21 cellular contexts compared by ENCODE assay signal in the genomic region with DNA sequence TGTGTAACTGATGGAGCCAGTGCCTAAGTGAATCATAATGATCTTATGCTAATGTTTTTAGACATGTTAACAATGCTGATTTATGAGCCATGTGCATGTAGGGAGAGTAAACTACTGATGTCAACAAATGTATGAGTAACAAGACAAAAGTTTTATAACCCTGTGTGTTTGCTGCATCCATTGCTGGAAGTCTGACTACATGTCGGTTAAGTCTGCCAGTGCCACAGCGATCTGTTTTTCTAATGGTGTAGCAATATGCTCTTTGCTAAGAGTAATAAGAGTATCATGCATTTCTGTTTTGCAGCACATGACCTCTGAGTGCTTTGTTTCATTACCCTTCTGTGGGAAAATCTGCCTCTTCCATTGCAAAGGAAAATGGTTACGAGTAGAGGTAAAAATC. TPM values are rescaled to one million over a fixed set of nuclear protein-coding genes. Genes with fewer than 3 reads are reported as not detected.
DNase-seq lines count a peak whose midpoint lies in the region; ATAC-seq and TF ChIP-seq lines count a peak whose summit lies in the region.
"Had no signal": no experiment of that assay in that cellular context is flagged by ENCODE, and none has a peak within 500 bp of the region (broad histone marks: within the 10 kb centered on the region; RNA-seq: fewer than 3 reads in every experiment).

No MANE protein-coding gene starts in this region.

- no peak overlapping the region for H3K27ac Mint-ChIP-seq in activated T-cell treated with anti-CD3 and anti-CD28 coated beads, Interleukin-2, amount 50 U/mL, for 72 hours
- H3K27ac Mint-ChIP-seq: natural killer cell treated with Interleukin-12 subunit alpha and Interleukin-12 subunit beta and Interleukin-15 and Interleukin-18, amount 100 ng/mL, for 72 hours; T-helper 1 cell treated with Interleukin-12 subunit alpha and Interleukin-12 subunit beta and Interleukin-4 antibody, amounts not matched to agents 30 μg/mL and 1 μg/mL, for 36 hours had no signal

- no peak overlapping the region for H2AFZ ChIP-seq in mesenchymal stem cell (ENCODE audit: low read depth, low read length)

- H3K27me3 Mint-ChIP-seq in activated T-cell treated with anti-CD3 and anti-CD28 coated beads, Interleukin-2, amount 50 U/mL, for 72 hours (ENCODE audit: low read depth), result no peaks in the 10 kb centered on the region
- H3K27me3 Mint-ChIP-seq: natural killer cell treated with Interleukin-12 subunit alpha and Interleukin-12 subunit beta and Interleukin-15 and Interleukin-18, amount 100 ng/mL, for 72 hours had no signal

- H3K14ac ChIP-seq in mesenchymal stem cell (ENCODE audit: low read length in 2 of 2), result no peak overlapping the region

- no peak overlapping the region for H3K4ac ChIP-seq in mesenchymal stem cell (ENCODE audit: low read depth in 1 of 2, low read length in 2 of 2)

- H2BK12ac ChIP-seq in mesenchymal stem cell (ENCODE audit: low read length in 2 of 2), result no peak overlapping the region

- H3K27ac ChIP-seq in mesenchymal stem cell (ENCODE audit: low read length, poor library complexity, severe bottlenecking), result no peak overlapping the region
- H3K27ac ChIP-seq: ascending aorta, C4-2B, colonic mucosa had no signal

- no peaks in the 10 kb centered on the region for H3K9me3 ChIP-seq in mesenchymal stem cell (ENCODE audit: control insufficient read depth, low read length)
- H3K9me3 ChIP-seq: ascending aorta, colonic mucosa had no signal

- no peak overlapping the region for H2BK5ac ChIP-seq in mesenchymal stem cell (ENCODE audit: low read depth, low read length, poor library complexity, severe bottlenecking)

- H4K8ac ChIP-seq in mesenchymal stem cell (ENCODE audit: low read length), result no peak overlapping the region

- TF ChIP-seq CTCF in choroid plexus epithelial cell (conservative IDR thresholded peaks at IDR 0.05; ENCODE audit: low read depth, low read length), result no peak

- no peak overlapping the region for H3K4me3 Mint-ChIP-seq in activated T-cell treated with anti-CD3 and anti-CD28 coated beads, Interleukin-2, amount 50 U/mL, for 72 hours
- H3K4me3 Mint-ChIP-seq: natural killer cell treated with Interleukin-12 subunit alpha and Interleukin-12 subunit beta and Interleukin-15 and Interleukin-18, amount 100 ng/mL, for 72 hours; T-helper 1 cell treated with Interleukin-12 subunit alpha and Interleukin-12 subunit beta and Interleukin-4 antibody, amounts not matched to agents 30 μg/mL and 1 μg/mL, for 36 hours had no signal

- no peak for ATAC-seq in activated T-cell treated with anti-CD3 and anti-CD28 coated beads, Interleukin-2, amount 50 U/mL, for 72 hours (replicated peaks in 1 of 2)
- ATAC-seq: natural killer cell treated with Interleukin-12 subunit alpha and Interleukin-12 subunit beta and Interleukin-15 and Interleukin-18, amount 100 ng/mL, for 72 hours; Right ventricle myocardium inferior had no signal

- no peaks in the 10 kb centered on the region for H3K4me1 ChIP-seq in mesenchymal stem cell (ENCODE audit: control insufficient read depth, insufficient read depth, low read depth, low read length)
- H3K4me1 ChIP-seq: colonic mucosa had no signal

- peaks cover 0 to 26% of the 10 kb centered on the region in 2 experiments for H3K36me3 ChIP-seq in mesenchymal stem cell (ENCODE audit: control insufficient read depth in 1 of 2, insufficient read depth in 2 of 2, low read depth in 1 of 2, low read length in 2 of 2)

- H2AK5ac ChIP-seq in mesenchymal stem cell (ENCODE audit: low read length, severe bottlenecking), result no peak overlapping the region

- no peaks in the 10 kb centered on the region for H3K79me1 ChIP-seq in mesenchymal stem cell (replicated peaks; ENCODE audit: low read length, poor library complexity, severe bottlenecking)

- H3K23ac ChIP-seq in mesenchymal stem cell (ENCODE audit: low read length in 2 of 2), result no peak overlapping the region

- H3K27me3 ChIP-seq in mesenchymal stem cell (ENCODE audit: control insufficient read depth in 1 of 2, insufficient read depth in 1 of 2, low read length in 2 of 2), result no peaks in the 10 kb centered on the region
- H3K27me3 ChIP-seq: ascending aorta, colonic mucosa had no signal

- no peak overlapping the region for H4K91ac ChIP-seq in mesenchymal stem cell (ENCODE audit: low read length)

- DNase-seq in COLO668 (lab: John Stamatoyannopoulos, UW; ENCODE audit: unreplicated experiment), result peak; percentile 15
- peak; percentile 39 for DNase-seq in LHCN-M2 (ENCODE audit: low read depth)
- DNase-seq in choroid plexus epithelial cell (ENCODE audit: low read depth), result peak; percentile 21
- DNase-seq in mesenchymal stem cell, result peak; percentile 96
- DNase-seq in activated naive CD4-positive, alpha-beta T cell treated with Interleukin-2 at 50 U/mL for 16 hours, result no peak
- DNase-seq in NCI-H1048 (lab: John Stamatoyannopoulos, UW), result no peak
- no peak for DNase-seq in effector CD8-positive, alpha-beta T cell (lab: John Stamatoyannopoulos, UW)
- no peak for DNase-seq in activated T-cell treated with anti-CD3 and anti-CD28 coated beads, Interleukin-2, amount 50 U/mL, for 72 hours
- DNase-seq: activated CD4-positive, CD25-positive, alpha-beta regulatory T cell; activated gamma-delta T cell; colonic mucosa; H7; Kasumi-1; NCI-H1436 treated with DMSO at 0.1 percent for 48 hours; NCI-H226; posterior cingulate gyrus had no signal

- H3K4me1 Mint-ChIP-seq in activated T-cell treated with anti-CD3 and anti-CD28 coated beads, Interleukin-2, amount 50 U/mL, for 72 hours (ENCODE audit: low read depth), result no peaks in the 10 kb centered on the region

- H3K9me3 Mint-ChIP-seq in activated T-cell treated with anti-CD3 and anti-CD28 coated beads, Interleukin-2, amount 50 U/mL, for 72 hours, result no peaks in the 10 kb centered on the region
- H3K9me3 Mint-ChIP-seq: natural killer cell treated with Interleukin-12 subunit alpha and Interleukin-12 subunit beta and Interleukin-15 and Interleukin-18, amount 100 ng/mL, for 72 hours; T-helper 1 cell treated with Interleukin-12 subunit alpha and Interleukin-12 subunit beta and Interleukin-4 antibody, amounts not matched to agents 30 μg/mL and 1 μg/mL, for 36 hours had no signal

- H2BK120ac ChIP-seq in mesenchymal stem cell (ENCODE audit: low read depth, low read length), result no peak overlapping the region

- 48% methylated on average over 2 of the region's 3 CpGs for WGBS in mesenchymal stem cell

- no peak overlapping the region for H3K4me2 ChIP-seq in mesenchymal stem cell (ENCODE audit: low read length, poor library complexity, severe bottlenecking)

- H3K4me3 ChIP-seq in choroid plexus epithelial cell (ENCODE audit: low read depth, low read length), result no peak overlapping the region
- no peak overlapping the region for H3K4me3 ChIP-seq in mesenchymal stem cell (ENCODE audit: insufficient read depth in 1 of 2, low read depth in 1 of 2, low read length in 2 of 2)
- H3K4me3 ChIP-seq: ascending aorta, colonic mucosa had no signal

- no peaks in the 10 kb centered on the region for H3K36me3 Mint-ChIP-seq in activated T-cell treated with anti-CD3 and anti-CD28 coated beads, Interleukin-2, amount 50 U/mL, for 72 hours (ENCODE audit: insufficient read depth in 2 of 2)

- H2BK15ac ChIP-seq in mesenchymal stem cell (ENCODE audit: low read depth, poor library complexity, severe bottlenecking), result no peak overlapping the region

- no peak overlapping the region for H3K9ac ChIP-seq in mesenchymal stem cell (ENCODE audit: low read length)

- H3K18ac ChIP-seq in mesenchymal stem cell (ENCODE audit: low read depth in 1 of 2, low read length in 2 of 2), result no peak overlapping the region

RNA-seq across cellular contexts. Expression of a gene that starts 26.4 kb away (rescaled TPM):
- not detected in 2 replicates for total RNA-seq in LHCN-M2 (2014; rRNA removed)
- 0.38 TPM for polyA plus RNA-seq in LHCN-M2 (2012)
- polyA plus RNA-seq in mesenchymal stem cell (2013, experiment 1 of 2), result 0.72 TPM
- 0.68 TPM for polyA plus RNA-seq in mesenchymal stem cell (2013, experiment 2 of 2)
- 1 to 10 TPM; 3.8 to 5.4 TPM for total RNA-seq in activated T-cell treated with anti-CD3 and anti-CD28 coated beads, Interleukin-2, amount 50 U/mL, for 72 hours

Comparison
In these comparisons a context has a peak if more than half of its experiments do, and no peak if none do; other contexts are left out.
1. DNase-seq: peak in COLO668 (single experiment), LHCN-M2 (single experiment), choroid plexus epithelial cell (single experiment) and mesenchymal stem cell (single experiment); none in activated naive CD4-positive, alpha-beta T cell treated with Interleukin-2 at 50 U/mL for 16 hours (single experiment), NCI-H1048 (single experiment), effector CD8-positive, alpha-beta T cell (single experiment) and activated T-cell treated with anti-CD3 and anti-CD28 coated beads, Interleukin-2, amount 50 U/mL, for 72 hours (0 of 2).